14 cellular contexts compared by ENCODE assay signal in the genomic region with DNA sequence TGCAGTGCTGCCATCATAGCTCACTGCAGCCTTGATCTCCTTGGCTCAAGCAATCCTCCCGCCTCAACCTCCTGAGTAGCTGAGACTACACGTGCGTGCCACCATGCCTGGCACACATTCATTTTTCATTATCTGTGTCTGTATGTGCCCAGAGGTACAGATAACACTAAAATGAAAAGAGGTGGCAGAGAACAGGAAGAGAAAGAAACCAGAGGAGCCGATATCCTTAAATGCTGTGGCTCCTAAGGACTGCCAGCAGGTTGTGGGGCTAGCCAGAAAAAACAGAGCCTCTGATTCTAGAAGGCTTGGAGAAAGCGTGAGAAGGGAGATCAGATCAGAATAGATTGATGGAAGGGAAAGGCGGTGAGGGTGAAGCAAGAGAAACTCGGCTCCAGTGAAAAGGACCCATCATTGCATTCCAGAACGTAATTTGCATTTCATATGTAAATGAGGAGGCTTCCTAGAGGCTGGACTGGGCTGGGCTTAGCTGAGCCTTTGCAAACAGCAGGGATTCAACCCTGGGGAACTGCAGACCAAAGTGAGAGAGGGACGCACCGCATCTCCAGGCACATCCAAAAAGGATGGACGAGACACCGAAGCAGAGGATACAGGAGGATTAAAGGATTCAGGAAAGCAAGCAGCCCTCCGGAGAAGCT.
DNase-seq lines count a peak whose midpoint lies in the region; ATAC-seq and TF ChIP-seq lines count a peak whose summit lies in the region.
"Had no signal": no experiment of that assay in that cellular context is flagged by ENCODE, and none has a peak within 500 bp of the region (broad histone marks: within the 10 kb centered on the region; RNA-seq: fewer than 3 reads in every experiment).

No MANE protein-coding gene starts in this region.

- peak overlapping the region; percentile 100 for H3K27ac ChIP-seq in GM23338 (ENCODE audit: low read depth)
- H3K27ac ChIP-seq in heart left ventricle: peak overlapping the region in 11 of 12 donors; percentile 30 to 85 (median 67)
- H3K27ac ChIP-seq: BLaER1 had no signal

- H3K9me2 ChIP-seq in GM23338 (ENCODE audit: insufficient read depth): no peaks in the 10 kb centered on the region

- H3K4me3 ChIP-seq in GM23338 (peak overlapping the region; percentile 60), adipocyte (ENCODE audit: low read length) (no peak overlapping the region), heart left ventricle (peak overlapping the region in 11 of 12 donors; percentile 10 to 61 (median 43))
- H3K4me3 ChIP-seq: BLaER1 had no signal

- H3K4me1 Mint-ChIP-seq in GM23338 (peaks cover 53% of the 10 kb centered on the region), neural crest cell (peaks cover 34% of the 10 kb centered on the region)

- H4K20me1 ChIP-seq in GM23338 (replicated peaks; ENCODE audit: insufficient read depth): peaks cover 23% of the 10 kb centered on the region
- H4K20me1 ChIP-seq: BLaER1 had no signal

- H3K27me3 ChIP-seq in GM23338 (ENCODE audit: insufficient read depth) (no peaks in the 10 kb centered on the region), adipocyte (replicated peaks; ENCODE audit: control insufficient read depth, insufficient read depth, low read length) (peaks cover 19% of the 10 kb centered on the region), heart left ventricle (no peaks in the 10 kb centered on the region)
- H3K27me3 ChIP-seq: BLaER1 had no signal

- H3K27me3 Mint-ChIP-seq in GM23338 (ENCODE audit: insufficient read depth, low read depth, poor library complexity): peaks cover 15% of the 10 kb centered on the region
- peaks cover 34% of the 10 kb centered on the region for H3K27me3 Mint-ChIP-seq in neural crest cell (ENCODE audit: low read depth)
- H3K27me3 Mint-ChIP-seq: activated CD8-positive, alpha-beta memory T cell treated with anti-CD3 and anti-CD28 coated beads, Interleukin-2, amount 10 ng/mL, durations not matched to agents 7 days and 5 days; activated naive CD8-positive, alpha-beta T cell treated with anti-CD3 and anti-CD28 coated beads, Interleukin-2, amount 50 U/mL, for 24 hours; natural killer cell treated with Interleukin-12 subunit alpha and Interleukin-12 subunit beta and Interleukin-15 and Interleukin-18, amount 100 ng/mL, for 72 hours had no signal

- ATAC-seq in GM23338: peak; percentile 85
- ATAC-seq in heart left ventricle: peak in 3 of 4 donors; percentile 57 to 67 (median 61)
- ATAC-seq in GM21825 (IDR thresholded peaks at IDR 0.05; ENCODE audit: unreplicated experiment): no peak
- no peak for ATAC-seq in HG02798 (IDR thresholded peaks at IDR 0.05; ENCODE audit: poor library complexity, unreplicated experiment)
- ATAC-seq in HG02970 (IDR thresholded peaks at IDR 0.05; ENCODE audit: low FRiP score, unreplicated experiment): no peak
- ATAC-seq: activated CD8-positive, alpha-beta memory T cell treated with anti-CD3 and anti-CD28 coated beads, Interleukin-2, amount 10 ng/mL, durations not matched to agents 7 days and 5 days; activated naive CD8-positive, alpha-beta T cell treated with anti-CD3 and anti-CD28 coated beads, Interleukin-2, amount 50 U/mL, for 24 hours; natural killer cell treated with Interleukin-12 subunit alpha and Interleukin-12 subunit beta and Interleukin-15 and Interleukin-18, amount 100 ng/mL, for 72 hours had no signal

- peak overlapping the region; percentile 79 for H3K4me2 ChIP-seq in GM23338
- H3K4me2 ChIP-seq: BLaER1 had no signal

- H3K4me1 ChIP-seq in GM23338 (ENCODE audit: insufficient read depth): peaks cover 56% of the 10 kb centered on the region
- H3K4me1 ChIP-seq in adipocyte (ENCODE audit: control insufficient read depth, insufficient read depth, low read length): no peaks in the 10 kb centered on the region
- H3K4me1 ChIP-seq in heart left ventricle: peaks cover 0 to 39% (median 5%) of the 10 kb centered on the region in 12 donors
- H3K4me1 ChIP-seq: BLaER1 had no signal

- H3K9me3 Mint-ChIP-seq in GM23338 (no peaks in the 10 kb centered on the region), neural crest cell (no peaks in the 10 kb centered on the region)
- H3K9me3 Mint-ChIP-seq: activated naive CD8-positive, alpha-beta T cell treated with anti-CD3 and anti-CD28 coated beads, Interleukin-2, amount 50 U/mL, for 24 hours; natural killer cell treated with Interleukin-12 subunit alpha and Interleukin-12 subunit beta and Interleukin-15 and Interleukin-18, amount 100 ng/mL, for 72 hours; T-helper 2 cell treated with Interferon-gamma antibody and Interleukin-4, amounts not matched to agents 5 μg/mL and 100 μg/mL, for 36 hours had no signal

- H2AFZ ChIP-seq in GM23338: no peak overlapping the region

- H3F3A ChIP-seq in GM23338 (replicated peaks; ENCODE audit: low read depth): peaks cover 19% of the 10 kb centered on the region

- intact Hi-C loops in heart left ventricle (cut with DNase I): loop anchor here in 6 of 10 donors (5.0 to 10.0 kb wide), 3 partner anchors 61 to 71 kb away; partner anchors contain the start of gene GCNT2 (in 5 of the 6)

- 21 to 29% (median 25%) methylated on average over 13 of the region's 13 CpGs for WGBS in heart left ventricle, 4 donors

- TF ChIP-seq POLR2A in heart left ventricle (IDR thresholded peaks at IDR 0.05): no peak

- DNase-seq in GM23338 (ENCODE audit: low spot score) (peak; percentile 97), adipocyte (ENCODE audit: low read depth) (peak; percentile 12), heart left ventricle (peak in 1 of 5 donors; percentile 34), neural crest cell (ENCODE audit: low read depth, low spot score) (no peak), SW 1271 (lab: John Stamatoyannopoulos, UW) (no peak)
- DNase-seq: activated CD8-positive, alpha-beta memory T cell treated with anti-CD3 and anti-CD28 coated beads, Interleukin-2, amount 10 ng/mL, durations not matched to agents 7 days and 5 days; activated naive CD8-positive, alpha-beta T cell treated with anti-CD3 and anti-CD28 coated beads, Interleukin-2, amount 50 U/mL, for 24 hours; NCI-H2029 had no signal

- no peak overlapping the region for H3K9ac ChIP-seq in adipocyte (ENCODE audit: low read length)
- H3K9ac ChIP-seq: BLaER1 had no signal

- H3K79me2 ChIP-seq in GM23338 (replicated peaks; ENCODE audit: insufficient read depth): peaks cover 79% of the 10 kb centered on the region

- no peaks in the 10 kb centered on the region for H3K9me3 ChIP-seq in adipocyte (ENCODE audit: control insufficient read depth, low read length)
- no peaks in the 10 kb centered on the region for H3K9me3 ChIP-seq in heart left ventricle
- H3K9me3 ChIP-seq: BLaER1 had no signal

- TF ChIP-seq CTCF in GM23338 (conservative IDR thresholded peaks at IDR 0.05; ENCODE audit: low read depth in 2 of 2) (no peak), heart left ventricle (IDR thresholded peaks at IDR 0.05) (no peak), neural crest cell (conservative IDR thresholded peaks at IDR 0.05) (no peak)

- H3K27ac Mint-ChIP-seq in GM23338 (peak overlapping the region; percentile 96), neural crest cell (ENCODE audit: unreplicated experiment) (no peak overlapping the region)
- H3K27ac Mint-ChIP-seq: activated CD8-positive, alpha-beta memory T cell treated with anti-CD3 and anti-CD28 coated beads, Interleukin-2, amount 10 ng/mL, durations not matched to agents 7 days and 5 days; activated naive CD8-positive, alpha-beta T cell treated with anti-CD3 and anti-CD28 coated beads, Interleukin-2, amount 50 U/mL, for 24 hours; T-helper 2 cell treated with Interferon-gamma antibody and Interleukin-4, amounts not matched to agents 5 μg/mL and 100 μg/mL, for 36 hours had no signal

- H3K36me3 ChIP-seq in GM23338 (ENCODE audit: insufficient read depth) (no peaks in the 10 kb centered on the region; the same call in 1 of the 2 replicates), adipocyte (ENCODE audit: control insufficient read depth, insufficient read depth, low read length, severe bottlenecking) (no peaks in the 10 kb centered on the region), heart left ventricle (no peaks in the 10 kb centered on the region)
- H3K36me3 ChIP-seq: BLaER1 had no signal

- H3K36me3 Mint-ChIP-seq in GM23338 (ENCODE audit: low read depth): peaks cover 10% of the 10 kb centered on the region; the same call in 2 of the 3 replicates
- H3K36me3 Mint-ChIP-seq in neural crest cell (ENCODE audit: low read depth): no peaks in the 10 kb centered on the region
- H3K36me3 Mint-ChIP-seq: activated CD8-positive, alpha-beta memory T cell treated with anti-CD3 and anti-CD28 coated beads, Interleukin-2, amount 10 ng/mL, durations not matched to agents 7 days and 5 days; natural killer cell treated with Interleukin-12 subunit alpha and Interleukin-12 subunit beta and Interleukin-15 and Interleukin-18, amount 100 ng/mL, for 72 hours had no signal

- H3K4me3 Mint-ChIP-seq in GM23338 (no peak overlapping the region; the same call in 2 of the 3 replicates), neural crest cell (peak overlapping the region; percentile 56)
- H3K4me3 Mint-ChIP-seq: activated CD8-positive, alpha-beta memory T cell treated with anti-CD3 and anti-CD28 coated beads, Interleukin-2, amount 10 ng/mL, durations not matched to agents 7 days and 5 days; activated naive CD8-positive, alpha-beta T cell treated with anti-CD3 and anti-CD28 coated beads, Interleukin-2, amount 50 U/mL, for 24 hours; natural killer cell treated with Interleukin-12 subunit alpha and Interleukin-12 subunit beta and Interleukin-15 and Interleukin-18, amount 100 ng/mL, for 72 hours; T-helper 2 cell treated with Interferon-gamma antibody and Interleukin-4, amounts not matched to agents 5 μg/mL and 100 μg/mL, for 36 hours had no signal

Comparison
In these comparisons a context has a peak if more than half of its experiments do, and no peak if none do; other contexts are left out.
1. ATAC-seq: peak in GM23338 (single experiment) and heart left ventricle (3 of 4); none in GM21825 (single experiment), HG02798 (single experiment) and HG02970 (single experiment).
2. DNase-seq: peak in GM23338 (single experiment) and adipocyte (single experiment); none in neural crest cell (single experiment) and SW 1271 (0 of 2).